In genomic region chr16:72372082-72372615, GRCh38 we compare ENCODE assay signal across 24 cellular contexts.
A peak's percentile ranks its signal among the peaks of the same experiment; 100 is the strongest.
DNase-seq lines count a peak whose midpoint lies in the region; ATAC-seq and TF ChIP-seq lines count a peak whose summit lies in the region.
"Had no signal": no experiment of that assay in that cellular context is flagged by ENCODE, and none has a peak within 500 bp of the region (broad histone marks: within the 10 kb centered on the region; RNA-seq: fewer than 3 reads in every experiment).

No MANE protein-coding gene starts in this region.

- 91% methylated on average over 11 of the region's 11 CpGs for WGBS in HUES64
- WGBS in neuronal stem cell (ENCODE audit: extremely low coverage in 2 of 2, insufficient read length in 2 of 2, insufficient replicate concordance in 1 of 2), 2 donors: no CpG with 5 or more reads among the region's 11 CpGs

- H4K8ac ChIP-seq in neuronal stem cell (ENCODE audit: low read depth, low read length): no peak overlapping the region

- H3K27me3 ChIP-seq in BE2C (no peaks in the 10 kb centered on the region), HUES64 (ENCODE audit: insufficient read depth, low read length) (no peaks in the 10 kb centered on the region), iPS-15b (ENCODE audit: control insufficient read depth, insufficient read depth, low read length) (no peaks in the 10 kb centered on the region), neuronal stem cell (ENCODE audit: control insufficient read depth in 3 of 3, insufficient read depth in 3 of 3, low read depth in 1 of 3, low read length in 3 of 3) (no peaks in the 10 kb centered on the region), dorsolateral prefrontal cortex (no peaks in the 10 kb centered on the region)
- H3K27me3 ChIP-seq: SJCRH30, upper lobe of right lung had no signal

- H3K18ac ChIP-seq in neuronal stem cell (ENCODE audit: low read length): no peak overlapping the region

- no peak overlapping the region for H2BK12ac ChIP-seq in neuronal stem cell (ENCODE audit: low read length)

- H2AFZ ChIP-seq in neuronal stem cell (ENCODE audit: low read length): peak overlapping the region; percentile 65

- no peak overlapping the region for H3K14ac ChIP-seq in neuronal stem cell (ENCODE audit: low read length)

- H3K27ac ChIP-seq in HUES64 (ENCODE audit: low read depth, low read length) (peak overlapping the region; percentile 55), neuronal stem cell (replicated peaks; ENCODE audit: low read length) (no peak overlapping the region), dorsolateral prefrontal cortex (no peak overlapping the region)
- H3K27ac ChIP-seq: C4-2B, SJCRH30, upper lobe of right lung, WERI-Rb-1 had no signal

- H3K79me1 ChIP-seq in neuronal stem cell (ENCODE audit: low read depth, low read length): no peaks in the 10 kb centered on the region

- no peak for ATAC-seq in GM21423 (IDR thresholded peaks at IDR 0.05; ENCODE audit: unreplicated experiment)
- no peak for ATAC-seq in GM21786 (IDR thresholded peaks at IDR 0.05; ENCODE audit: unreplicated experiment)
- ATAC-seq: Panc1, T-helper 17 cell had no signal

- H3K36me3 ChIP-seq in BE2C (no peaks in the 10 kb centered on the region), HUES64 (ENCODE audit: insufficient read depth, low read length) (no peaks in the 10 kb centered on the region), iPS-15b (ENCODE audit: control insufficient read depth, insufficient read depth, low read length) (no peaks in the 10 kb centered on the region), neuronal stem cell (replicated peaks in 1 of 2; ENCODE audit: control insufficient read depth in 2 of 2, insufficient read depth in 2 of 2, low read length in 2 of 2) (no peaks in the 10 kb centered on the region)
- H3K36me3 ChIP-seq: SJCRH30, upper lobe of right lung, WERI-Rb-1 had no signal

- no peak overlapping the region for H3K23ac ChIP-seq in neuronal stem cell (ENCODE audit: low read depth, low read length, poor library complexity)

- no peak overlapping the region for H4K91ac ChIP-seq in neuronal stem cell (ENCODE audit: low read depth, low read length, poor library complexity)

- H3K4me1 ChIP-seq in BE2C (peaks cover 35% of the 10 kb centered on the region), HUES64 (ENCODE audit: insufficient read depth, low read length) (peaks cover 55% of the 10 kb centered on the region), iPS-15b (ENCODE audit: control insufficient read depth, insufficient read depth, low read length) (peaks cover 19% of the 10 kb centered on the region), neuronal stem cell (ENCODE audit: control insufficient read depth in 2 of 2, insufficient read depth in 1 of 2, low read depth in 1 of 2, low read length in 2 of 2) (peaks cover 14 to 42% of the 10 kb centered on the region in 2 donors)
- H3K4me1 ChIP-seq: SJCRH30, upper lobe of right lung had no signal

- TF ChIP-seq CTCF in BE2C (IDR thresholded peaks at IDR 0.05; ENCODE audit: low read depth, low read length) (no peak), dorsolateral prefrontal cortex (IDR thresholded peaks at IDR 0.05 in 54 of 56, conservative IDR thresholded peaks at IDR 0.05 in 2 of 56; ENCODE audit: low read depth in 1 of 56, partially characterized antibody in 56 of 56) (no peak)

- H2BK5ac ChIP-seq in neuronal stem cell (ENCODE audit: low read length): no peak overlapping the region

- no peak overlapping the region for H2BK120ac ChIP-seq in neuronal stem cell (ENCODE audit: low read depth, low read length)

- no peak overlapping the region for H3K4me2 ChIP-seq in neuronal stem cell (ENCODE audit: insufficient read depth, low read length, poor library complexity, severe bottlenecking)

- DNase-seq in BE2C (peak; percentile 12), neuronal stem cell (ENCODE audit: low spot score) (no peak), dorsolateral prefrontal cortex (no peak), T-helper 9 cell (no peak)
- DNase-seq: activated CD4-positive, alpha-beta T cell treated with anti-CD3 and anti-CD28 coated beads, Interleukin-2, amount 50 U/mL, for 48 hours; activated gamma-delta T cell; activated T-cell treated with anti-CD3 and anti-CD28 coated beads for 4 hours; erythroblast; GOT3; midbrain; NCI-H1092 treated with DMSO at 0.1 percent for 48 hours; NCI-H2029 treated with DMSO at 0.1 percent for 48 hours; NK-92 treated with Interleukin-12 subunit alpha and Interleukin-12 subunit beta, amount 100 ng/mL, for 24 hours; SJCRH30; stimulated activated CD4-positive, alpha-beta T cell treated with anti-CD3 and anti-CD28 coated beads, Interleukin-12 subunit alpha, Interleukin-12 subunit beta, amount 100 ng/mL, for 4 hours; T-helper 17 cell; upper lobe of right lung; WERI-Rb-1 had no signal

- intact Hi-C loops in dorsolateral prefrontal cortex (cut with DNase I): no loop called here

- no peak overlapping the region for H2BK15ac ChIP-seq in neuronal stem cell (ENCODE audit: low read length)

- no peaks in the 10 kb centered on the region for H3K9me3 ChIP-seq in BE2C
- peaks cover 2% of the 10 kb centered on the region; the same call in 1 of the 2 replicates for H3K9me3 ChIP-seq in HUES64 (ENCODE audit: insufficient read depth, low read depth, low read length)
- H3K9me3 ChIP-seq in iPS-15b (ENCODE audit: control insufficient read depth, insufficient read depth, low read length): no peaks in the 10 kb centered on the region
- H3K9me3 ChIP-seq in neuronal stem cell (replicated peaks in 1 of 2; ENCODE audit: control insufficient read depth in 2 of 2, insufficient read depth in 1 of 2, low read depth in 1 of 2, low read length in 2 of 2): peaks cover 0 to under 1% of the 10 kb centered on the region in 2 donors
- H3K9me3 ChIP-seq: SJCRH30 had no signal

- H3K9ac ChIP-seq in HUES64 (ENCODE audit: low read depth, low read length): peak overlapping the region; percentile 56; the same call in 1 of the 2 replicates
- peak overlapping the region; percentile 14 for H3K9ac ChIP-seq in iPS-15b (ENCODE audit: low read depth, low read length)
- no peak overlapping the region for H3K9ac ChIP-seq in neuronal stem cell (ENCODE audit: low read depth, low read length, poor library complexity)

- H3K4ac ChIP-seq in neuronal stem cell (ENCODE audit: low read length): no peak overlapping the region

- H3K4me3 ChIP-seq in BE2C (ENCODE audit: low read depth, low read length) (no peak overlapping the region), HUES64 (ENCODE audit: low read length) (no peak overlapping the region), iPS-15b (ENCODE audit: low read depth, low read length) (no peak overlapping the region), neuronal stem cell (ENCODE audit: low read length in 2 of 2) (no peak overlapping the region), dorsolateral prefrontal cortex (peak overlapping the region in 1 of 59 donors; percentile 1)
- H3K4me3 ChIP-seq: SJCRH30, upper lobe of right lung had no signal

- no peak overlapping the region for H2AK5ac ChIP-seq in neuronal stem cell (ENCODE audit: low read depth, low read length)
